In genomic region chr20:44644384-44645131, GRCh38 we compare ENCODE assay signal across 9 cellular contexts. TPM values are rescaled to one million over a fixed set of nuclear protein-coding genes. Genes with fewer than 3 reads are reported as not detected.
DNase-seq lines count a peak whose midpoint lies in the region; ATAC-seq, FAIRE-seq and TF ChIP-seq lines count a peak whose summit lies in the region.
"Had no signal": no experiment of that assay in that cellular context is flagged by ENCODE, and none has a peak within 500 bp of the region (broad histone marks: within the 10 kb centered on the region; RNA-seq: fewer than 3 reads in every experiment).

No MANE protein-coding gene starts in this region.

- H3K4me1 ChIP-seq in H9 (ENCODE audit: insufficient read depth, low read length) (peaks cover 20% of the 10 kb centered on the region; the same call in 1 of the 2 replicates), H1 (replicated peaks in 1 of 4; ENCODE audit: control insufficient read depth in 3 of 4, insufficient read depth in 4 of 4, low read length in 3 of 4) (peaks cover 17 to 42% (median 29%) of the 10 kb centered on the region in 4 experiments), HAP-1 (no peaks in the 10 kb centered on the region; the same call in 1 of the 2 replicates)

- no peaks in the 10 kb centered on the region for H3K79me1 ChIP-seq in H9 (ENCODE audit: insufficient read depth, low read depth, low read length, poor library complexity, severe bottlenecking)
- H3K79me1 ChIP-seq in H1 (ENCODE audit: low read depth, low read length): 0 out of 2 replicates have a peak, but pooled peaks cover 2% of the 10 kb centered on the region

- no peaks in the 10 kb centered on the region for H3K27me3 Mint-ChIP-seq in H9 (ENCODE audit: low read depth)

- H3K4me2 ChIP-seq in H9 (ENCODE audit: insufficient read depth, insufficient read length, low read length): no peak overlapping the region
- H3K4me2 ChIP-seq in H1 (ENCODE audit: insufficient read depth in 1 of 2, low read depth in 2 of 2, low read length in 2 of 2): no peak overlapping the region

- H3K4me3 Mint-ChIP-seq in H9: no peak overlapping the region; a peak in 1 of 5 replicates

- no peak overlapping the region for H3K14ac ChIP-seq in H9 (ENCODE audit: insufficient read depth, low read length)
- no peak overlapping the region for H3K14ac ChIP-seq in H1 (ENCODE audit: insufficient read length)

- TF ChIP-seq EP300 in H1 (IDR thresholded peaks at IDR 0.05; ENCODE audit: borderline replicate concordance in 1 of 2, low read depth in 2 of 2, low read length in 2 of 2): no peak

- in situ Hi-C loops in HAP-1 (cut with MboI; ENCODE audit: low sequenced_read_pairs): no loop called here

- H2BK15ac ChIP-seq in H9 (ENCODE audit: low read depth, low read length): no peak overlapping the region
- H2BK15ac ChIP-seq in H1 (ENCODE audit: low read length): peak overlapping the region; percentile 100

- H3K9me3 Mint-ChIP-seq in H9: peaks cover 0 to 4% of the 10 kb centered on the region in 2 experiments; a peak in 1 of 5 replicates

- intact Hi-C loops in head of caudate nucleus (cut with DNase I): no loop called here

- H3K18ac ChIP-seq in H9 (ENCODE audit: insufficient read length, low read depth, low read length) (no peak overlapping the region), H1 (ENCODE audit: extremely low read depth, low read length) (peak overlapping the region; percentile 42; the same call in 1 of the 2 replicates)

- H3K27ac Mint-ChIP-seq in H9: peak overlapping the region; percentile 50 to 89 (median 86); a peak in 5 of 7 replicates

- no peak for DNase-seq in H9
- DNase-seq in T-helper 9 cell: peak; percentile 46
- no peak for DNase-seq in H1 (ENCODE audit: low read depth in 1 of 2, low spot score in 2 of 2)
- DNase-seq in stimulated activated CD4-positive, alpha-beta T cell treated with anti-CD3 and anti-CD28 coated beads, Interleukin-2, amount 100 ng/mL, for 24 hours: peak; percentile 43 to 49
- no peak for DNase-seq in head of caudate nucleus
- DNase-seq in HAP-1 (ENCODE audit: low spot score in 2 of 2): no peak
- DNase-seq: foreskin melanocyte had no signal

- H4K8ac ChIP-seq in H9 (replicated peaks; ENCODE audit: insufficient read length, low read depth, low read length) (no peak overlapping the region), H1 (ENCODE audit: extremely low read depth, insufficient read depth, low read length) (peak overlapping the region; percentile 64; the same call in 1 of the 2 replicates)

- TF ChIP-seq RAD21 in H1 (IDR thresholded peaks at IDR 0.05 in 1 of 2, conservative IDR thresholded peaks at IDR 0.05 in 1 of 2; ENCODE audit: low read depth in 2 of 2, low read length in 2 of 2): no peak

- POLR2A ChIA-PET in H1 (lab: Charles Lee; ENCODE audit: partially characterized antibody): interaction anchor here (1.2 kb wide), 1 partner anchor 16 kb away, joined by 3 read pairs; no protein-coding TSS in a partner anchor

- no peak overlapping the region for H3K4me3 ChIP-seq in H1 (ENCODE audit: extremely low read depth in 1 of 4, insufficient read depth in 2 of 4, low read depth in 3 of 4, low read length in 4 of 4)
- H3K4me3 ChIP-seq in HAP-1: no peak overlapping the region

- H2AFZ ChIP-seq in H9 (ENCODE audit: low read length): no peak overlapping the region
- no peak overlapping the region for H2AFZ ChIP-seq in H1 (ENCODE audit: low read length)

- no peaks in the 10 kb centered on the region for H3K79me2 ChIP-seq in H9 (ENCODE audit: insufficient read depth, low read length)
- no peaks in the 10 kb centered on the region for H3K79me2 ChIP-seq in H1 (ENCODE audit: control insufficient read depth in 1 of 2, insufficient read depth in 2 of 2, low read length in 2 of 2)

- H3K27me3 ChIP-seq in H9 (ENCODE audit: insufficient read depth, low read length) (no peaks in the 10 kb centered on the region; the same call in 1 of the 2 replicates), H1 (replicated peaks in 1 of 4; ENCODE audit: control insufficient read depth in 3 of 4, extremely low read depth in 1 of 4, insufficient read depth in 3 of 4, low read length in 3 of 4) (no peaks in the 10 kb centered on the region), HAP-1 (ENCODE audit: low read depth) (no peaks in the 10 kb centered on the region)

- no peak for ATAC-seq in GM18511 (IDR thresholded peaks at IDR 0.05; ENCODE audit: unreplicated experiment)
- ATAC-seq in GM19324 (IDR thresholded peaks at IDR 0.05; ENCODE audit: low FRiP score, unreplicated experiment): no peak

- H4K5ac ChIP-seq in H9 (ENCODE audit: insufficient read length, low read depth, low read length) (no peak overlapping the region), H1 (ENCODE audit: insufficient read length, low read depth, low read length) (no peak overlapping the region)

- H2BK20ac ChIP-seq in H9 (ENCODE audit: low read depth, low read length, poor library complexity, severe bottlenecking) (no peak overlapping the region), H1 (ENCODE audit: low read length) (peak overlapping the region; percentile 97)

- H3K23me2 ChIP-seq in H9 (ENCODE audit: insufficient read length, low read depth, low read length, poor library complexity, severe bottlenecking) (no peaks in the 10 kb centered on the region), H1 (ENCODE audit: low read depth, low read length) (no peaks in the 10 kb centered on the region)

- no peak overlapping the region for H3T11ph ChIP-seq in H9 (ENCODE audit: low read length)

- CTCF ChIA-PET in H1 (lab: Charles Lee; ENCODE audit: partially characterized antibody): interaction anchor here (1.1 to 11.0 kb wide), 6 partner anchors 12 to 141 kb away, joined by 3 to 83 read pairs (median 4); no protein-coding TSS in a partner anchor

- TF ChIP-seq CTCF in H9 (conservative IDR thresholded peaks at IDR 0.05) (no peak), H1 (IDR thresholded peaks at IDR 0.05; ENCODE audit: control extremely low read depth in 1 of 3, insufficient read depth in 1 of 3, low read depth in 1 of 3, low read length in 3 of 3) (no peak)

- H2BK12ac ChIP-seq in H9 (ENCODE audit: insufficient read length, low read depth, low read length) (no peak overlapping the region), H1 (ENCODE audit: low read depth, low read length) (peak overlapping the region; percentile 60)

- H2AK5ac ChIP-seq in H9 (ENCODE audit: insufficient read length, low read length): no peak overlapping the region
- peak overlapping the region; percentile 98 for H2AK5ac ChIP-seq in H1 (ENCODE audit: low read depth, low read length)

- H3K9ac ChIP-seq in H9 (ENCODE audit: extremely low read depth, insufficient read length, low read length) (no peak overlapping the region), H1 (replicated peaks in 1 of 4; ENCODE audit: extremely low read depth in 1 of 4, low read depth in 3 of 4, low read length in 3 of 4) (no peak overlapping the region)

- H3K23ac ChIP-seq in H9 (ENCODE audit: insufficient read length, low read depth, low read length) (no peak overlapping the region), H1 (ENCODE audit: insufficient read length) (no peak overlapping the region)

- no peak overlapping the region for H3K56ac ChIP-seq in H9 (ENCODE audit: insufficient read length, low read depth, low read length)
- no peak overlapping the region for H3K56ac ChIP-seq in H1 (replicated peaks; ENCODE audit: insufficient read length, low read depth, low read length)

- FAIRE-seq in H1 (lab: Jason Lieb, UNC): no peak

- H2BK5ac ChIP-seq in H9 (ENCODE audit: insufficient read length, low read length) (no peak overlapping the region), H1 (ENCODE audit: low read depth, low read length) (peak overlapping the region; percentile 83)

- H3K9me3 ChIP-seq in H9 (ENCODE audit: control insufficient read depth, low read depth, low read length) (no peaks in the 10 kb centered on the region), H1 (ENCODE audit: insufficient read depth in 2 of 2, low read depth in 1 of 2, low read length in 1 of 2) (no peaks in the 10 kb centered on the region), HAP-1 (no peaks in the 10 kb centered on the region)

- peaks cover 0 to 2% (median 0%) of the 10 kb centered on the region in 4 experiments; a peak in 1 of 8 replicates for H3K36me3 ChIP-seq in H1 (ENCODE audit: control insufficient read depth in 2 of 4, insufficient read depth in 4 of 4, low read length in 3 of 4)
- no peaks in the 10 kb centered on the region for H3K36me3 ChIP-seq in HAP-1 (replicated peaks)

- H4K91ac ChIP-seq in H9 (ENCODE audit: insufficient read length, low read depth, low read length) (no peak overlapping the region), H1 (replicated peaks; ENCODE audit: insufficient read length, low read length) (peak overlapping the region; percentile 36)

- TF ChIP-seq POLR2A in H1 (IDR thresholded peaks at IDR 0.05; ENCODE audit: control extremely low read depth in 1 of 2, low read depth in 2 of 2, low read length in 2 of 2): no peak

- H3K27ac ChIP-seq in H9 (ENCODE audit: insufficient read length, low read depth, low read length): no peak overlapping the region
- no peak overlapping the region for H3K27ac ChIP-seq in H1 (ENCODE audit: low read depth, low read length)

- WGBS in H9 (ENCODE audit: extremely low coverage, insufficient read length, low lambda C conversion rate): no CpG with 5 or more reads among the region's 11 CpGs
- WGBS in H1 (ENCODE audit: extremely low coverage in 1 of 2, insufficient coverage in 1 of 2, insufficient read length in 1 of 2, insufficient replicate concordance in 2 of 2, low coverage in 1 of 2, low lambda C conversion rate in 2 of 2, missing lambda C conversion rate in 1 of 2), 2 experiments: 91% methylated on average over 11 of the region's 11 CpGs; no CpG with 5 or more reads in 1 of the 2 experiments

- H3K36me3 Mint-ChIP-seq in H9 (ENCODE audit: insufficient read depth in 1 of 3, low read depth in 3 of 3): peaks cover 0 to 12% (median 9%) of the 10 kb centered on the region in 3 experiments; a peak in 5 of 7 replicates

- H4K20me1 ChIP-seq in H9 (ENCODE audit: control insufficient read depth, insufficient read depth, insufficient read length) (no peaks in the 10 kb centered on the region), H1 (replicated peaks in 1 of 2; ENCODE audit: control insufficient read depth in 1 of 2, insufficient read depth in 2 of 2, low read length in 2 of 2) (no peaks in the 10 kb centered on the region)

- H3K4me1 Mint-ChIP-seq in H9: peaks cover 57 to 62% of the 10 kb centered on the region in 2 experiments

- no peak overlapping the region for H2BK120ac ChIP-seq in H9 (ENCODE audit: low read depth, low read length, poor library complexity, severe bottlenecking)
- no peak overlapping the region for H2BK120ac ChIP-seq in H1 (replicated peaks; ENCODE audit: low read depth, low read length)

- no peak overlapping the region; the same call in 1 of the 2 replicates for H3K4ac ChIP-seq in H9 (ENCODE audit: low read depth, low read length)
- no peak overlapping the region for H3K4ac ChIP-seq in H1 (replicated peaks; ENCODE audit: insufficient read length, low read depth, low read length)

RNA-seq across cellular contexts. Expression of gene ADA, which starts 6.9 kb away (rescaled TPM):
- total RNA-seq in H9 (2021): 19.2 and 22.0 TPM in 2 replicates
- 19.5 and 19.9 TPM in 2 replicates for total RNA-seq in H1 (2021; fragmentation: NEBNext Ultra II Directional; extraction: Animal tissue kit (Norgen Biotek cat#: 25700))
- polyA plus RNA-seq in H1 (2011; rRNA removed): 32.8 and 33.9 TPM in 2 replicates
- 39.6 TPM for polyA plus RNA-seq in H1 (2011; cell fraction: cytosol; rRNA removed)
- polyA plus RNA-seq in H1 (2011; cell fraction: nucleus; rRNA removed): 34.6 TPM
- polyA plus RNA-seq in H1 (2012, experiment 1 of 2): 17.2 to 32.7 TPM (median 27.5 TPM) in 4 replicates
- 29.3 TPM for polyA plus RNA-seq in H1 (2012, experiment 2 of 2)
- 16.4 TPM for polyA plus RNA-seq in H1 (2013, experiment 1 of 2)
- 15.0 TPM for polyA plus RNA-seq in H1 (2013, experiment 2 of 2)
- 18.1 and 23.1 TPM in 2 replicates for polyA minus RNA-seq in H1 (2011; rRNA and poly(A)+ RNA removed)
- 12.4 TPM for polyA minus RNA-seq in H1 (2011; cell fraction: cytosol; rRNA and poly(A)+ RNA removed)
- polyA minus RNA-seq in H1 (2011; cell fraction: nucleus; rRNA and poly(A)+ RNA removed): 11.7 TPM

Comparison
In these comparisons a context has a peak if more than half of its experiments do, and no peak if none do; other contexts are left out.
1. DNase-seq: peak in T-helper 9 cell (single experiment) and stimulated activated CD4-positive, alpha-beta T cell treated with anti-CD3 and anti-CD28 coated beads, Interleukin-2, amount 100 ng/mL, for 24 hours (2 of 2); none in H9 (single experiment), H1 (0 of 2), head of caudate nucleus (0 of 42) and HAP-1 (0 of 2).